In the genomic region with DNA sequence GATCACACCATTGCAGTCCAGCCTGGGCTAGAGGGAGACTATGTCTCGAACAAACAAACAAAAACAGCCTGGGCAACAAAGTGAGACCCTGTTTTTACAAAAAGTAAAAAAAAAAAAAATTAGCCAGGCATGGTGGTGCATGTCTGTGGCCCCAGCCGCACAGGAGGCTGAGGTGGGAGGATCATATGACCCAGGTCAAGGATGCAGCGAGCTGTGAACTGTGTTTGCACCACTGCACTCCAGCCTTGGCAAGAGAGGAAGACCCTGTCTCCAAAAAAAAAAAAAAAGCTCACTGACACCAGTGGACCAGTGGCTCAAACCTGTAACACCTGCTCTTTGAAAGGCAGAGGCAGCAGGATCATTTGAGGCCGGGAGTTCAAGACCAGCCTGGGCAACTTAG, we compare ENCODE assay signal across 19 cellular contexts. TPM values are rescaled to one million over a fixed set of nuclear protein-coding genes. Genes with fewer than 3 reads are reported as not detected.
DNase-seq lines count a peak whose midpoint lies in the region; ATAC-seq and TF ChIP-seq lines count a peak whose summit lies in the region.
"Had no signal": no experiment of that assay in that cellular context is flagged by ENCODE, and none has a peak within 500 bp of the region (broad histone marks: within the 10 kb centered on the region; RNA-seq: fewer than 3 reads in every experiment).

No MANE protein-coding gene starts in this region.

- H3K27me3 ChIP-seq in CD8-positive, alpha-beta memory T cell (ENCODE audit: insufficient read depth, low read length, poor library complexity, severe bottlenecking): no peaks in the 10 kb centered on the region
- H3K27me3 ChIP-seq in neural cell (ENCODE audit: insufficient read depth, low read depth, low read length): no peaks in the 10 kb centered on the region
- no peaks in the 10 kb centered on the region for H3K27me3 ChIP-seq in esophagus squamous epithelium

- no peak overlapping the region for H2AFZ ChIP-seq in neural cell (ENCODE audit: low read depth, low read length)
- H2AFZ ChIP-seq: PC-9 had no signal

- H3K9me2 ChIP-seq in neural cell (ENCODE audit: insufficient read depth, low read length): no peaks in the 10 kb centered on the region

- intact Hi-C loops in esophagus squamous epithelium (cut with DNase I): no loop called here

- CTCF ChIA-PET in activated CD8-positive, alpha-beta memory T cell treated with anti-CD3 and anti-CD28 coated beads, Interleukin-2, amount 10 ng/mL, durations not matched to agents 7 days and 5 days (lab: Charles Lee): interaction anchor here (1.0 to 2.0 kb wide), 10 partner anchors 12 to 418 kb away, joined by 3 to 53 read pairs (median 12); no protein-coding TSS in a partner anchor
- CTCF ChIA-PET in CD8-positive, alpha-beta memory T cell (lab: Charles Lee): interaction anchor here (1.3 to 2.2 kb wide), 11 partner anchors 43 to 189 kb away, joined by 3 to 43 read pairs (median 8); partner anchors contain the start of gene MGAT4A

- no peaks in the 10 kb centered on the region for H3F3A ChIP-seq in neural cell (ENCODE audit: insufficient read depth, low read length, poor library complexity, severe bottlenecking)

- TF ChIP-seq CTCF in neural cell (IDR thresholded peaks at IDR 0.05; ENCODE audit: poor library complexity, severe bottlenecking) (no peak), esophagus squamous epithelium (IDR thresholded peaks at IDR 0.05) (no peak)

- no peaks in the 10 kb centered on the region for H3K9me3 ChIP-seq in CD8-positive, alpha-beta memory T cell (ENCODE audit: low read length)
- H3K9me3 ChIP-seq in neural cell (ENCODE audit: low read length) (no peaks in the 10 kb centered on the region), esophagus squamous epithelium (no peaks in the 10 kb centered on the region)

- no peak for TF ChIP-seq POLR2A in esophagus squamous epithelium (IDR thresholded peaks at IDR 0.05)

- peaks cover 31% of the 10 kb centered on the region for H3K36me3 ChIP-seq in CD8-positive, alpha-beta memory T cell (ENCODE audit: insufficient read depth, low read length)
- H3K36me3 ChIP-seq in neural cell (ENCODE audit: insufficient read depth, low read length): no peaks in the 10 kb centered on the region
- H3K36me3 ChIP-seq in esophagus squamous epithelium: peaks cover 0 to 8% (median 0%) of the 10 kb centered on the region in 3 donors

- H3K4me3 ChIP-seq in CD8-positive, alpha-beta memory T cell (ENCODE audit: low read length): no peak overlapping the region
- H3K4me3 ChIP-seq in neural cell (ENCODE audit: low read length) (no peak overlapping the region), esophagus squamous epithelium (no peak overlapping the region)
- H3K4me3 ChIP-seq: PC-9 had no signal

- H3K27ac Mint-ChIP-seq in activated CD8-positive, alpha-beta memory T cell treated with anti-CD3 and anti-CD28 coated beads, Interleukin-2, amount 10 ng/mL, durations not matched to agents 7 days and 5 days: peak overlapping the region; percentile 64
- H3K27ac Mint-ChIP-seq in CD8-positive, alpha-beta memory T cell: peak overlapping the region; percentile 12 to 98 (median 82)
- H3K27ac Mint-ChIP-seq in central memory CD8-positive, alpha-beta T cell (ENCODE audit: low read depth): peak overlapping the region; percentile 98

- WGBS in esophagus squamous epithelium, 2 donors: 72 to 88% methylated on average over 4 of the region's 4 CpGs

- H3K4me1 ChIP-seq in CD8-positive, alpha-beta memory T cell (ENCODE audit: insufficient read depth, low read length): peaks cover 35% of the 10 kb centered on the region
- H3K4me1 ChIP-seq in esophagus squamous epithelium: peaks cover 0 to 6% (median 0%) of the 10 kb centered on the region in 3 donors

- no peak for TF ChIP-seq EP300 in neural cell (conservative IDR thresholded peaks at IDR 0.05; ENCODE audit: poor library complexity, severe bottlenecking)

- peak overlapping the region; percentile 63 for H3K9ac ChIP-seq in neural cell (ENCODE audit: low read length)

- no peak for TF ChIP-seq RAD21 in neural cell (conservative IDR thresholded peaks at IDR 0.05)

- no peak overlapping the region for H3K4me2 ChIP-seq in neural cell (ENCODE audit: low read length)
- H3K4me2 ChIP-seq: PC-9 had no signal

- H3K4me3 Mint-ChIP-seq in activated CD8-positive, alpha-beta memory T cell treated with anti-CD3 and anti-CD28 coated beads, Interleukin-2, amount 10 ng/mL, durations not matched to agents 7 days and 5 days: no peak overlapping the region
- no peak overlapping the region for H3K4me3 Mint-ChIP-seq in CD8-positive, alpha-beta memory T cell
- no peak overlapping the region for H3K4me3 Mint-ChIP-seq in central memory CD8-positive, alpha-beta T cell

- H3K4me1 Mint-ChIP-seq in activated CD8-positive, alpha-beta memory T cell treated with anti-CD3 and anti-CD28 coated beads, Interleukin-2, amount 10 ng/mL, durations not matched to agents 7 days and 5 days: peaks cover 54% of the 10 kb centered on the region
- peaks cover 44 to 77% (median 56%) of the 10 kb centered on the region in 3 donors for H3K4me1 Mint-ChIP-seq in CD8-positive, alpha-beta memory T cell
- H3K4me1 Mint-ChIP-seq in central memory CD8-positive, alpha-beta T cell: peaks cover 52% of the 10 kb centered on the region

- DNase-seq in activated CD8-positive, alpha-beta memory T cell treated with anti-CD3 and anti-CD28 coated beads, Interleukin-2, amount 10 ng/mL, durations not matched to agents 7 days and 5 days: no peak
- no peak for DNase-seq in activated CD8-positive, alpha-beta memory T cell treated with anti-CD3 and anti-CD28 coated beads, Interleukin-2, amount 50 U/mL, for 4 hours
- DNase-seq in CD8-positive, alpha-beta memory T cell: no peak
- DNase-seq in central memory CD8-positive, alpha-beta T cell (ENCODE audit: low spot score in 2 of 2): no peak
- no peak for DNase-seq in esophagus squamous epithelium (lab: John Stamatoyannopoulos, UW)
- DNase-seq: DMS53, KBM-7, NCI-H1105 treated with DMSO at 0.1 percent for 48 hours, NCI-H1694 treated with DMSO at 0.1 percent for 48 hours, NCI-H2107, NCI-H345, NCI-H524 treated with DMSO at 0.1 percent for 48 hours, PC-9, SIG-M5 had no signal

- peaks cover 52% of the 10 kb centered on the region for H3K36me3 Mint-ChIP-seq in activated CD8-positive, alpha-beta memory T cell treated with anti-CD3 and anti-CD28 coated beads, Interleukin-2, amount 10 ng/mL, durations not matched to agents 7 days and 5 days
- H3K36me3 Mint-ChIP-seq in CD8-positive, alpha-beta memory T cell: peaks cover 27 to 89% (median 29%) of the 10 kb centered on the region in 3 donors
- H3K36me3 Mint-ChIP-seq in central memory CD8-positive, alpha-beta T cell (ENCODE audit: insufficient read depth): peaks cover 66% of the 10 kb centered on the region

- no peaks in the 10 kb centered on the region for H4K20me1 ChIP-seq in neural cell (ENCODE audit: insufficient read depth)

- no peak for ATAC-seq in activated CD8-positive, alpha-beta memory T cell treated with anti-CD3 and anti-CD28 coated beads, Interleukin-2, amount 10 ng/mL, durations not matched to agents 7 days and 5 days
- no peak for ATAC-seq in central memory CD8-positive, alpha-beta T cell (replicated peaks; ENCODE audit: extremely low read depth, poor library complexity, severe bottlenecking)
- ATAC-seq in GM21737 (IDR thresholded peaks at IDR 0.05; ENCODE audit: unreplicated experiment) (no peak), HG03457 (IDR thresholded peaks at IDR 0.05; ENCODE audit: unreplicated experiment) (no peak)

- H3K27ac ChIP-seq in CD8-positive, alpha-beta memory T cell (ENCODE audit: low read depth, low read length): no peak overlapping the region
- no peak overlapping the region for H3K27ac ChIP-seq in neural cell (ENCODE audit: low read length)
- H3K27ac ChIP-seq in esophagus squamous epithelium: no peak overlapping the region
- H3K27ac ChIP-seq: 22Rv1, PC-9, RWPE1 had no signal

- H3K9me3 Mint-ChIP-seq in activated CD8-positive, alpha-beta memory T cell treated with anti-CD3 and anti-CD28 coated beads, Interleukin-2, amount 10 ng/mL, durations not matched to agents 7 days and 5 days (ENCODE audit: low read depth): peaks cover 4% of the 10 kb centered on the region
- H3K9me3 Mint-ChIP-seq in CD8-positive, alpha-beta memory T cell: peaks cover 9 to 15% (median 10%) of the 10 kb centered on the region in 5 donors
- H3K9me3 Mint-ChIP-seq in central memory CD8-positive, alpha-beta T cell: no peaks in the 10 kb centered on the region

- no peaks in the 10 kb centered on the region for H3K27me3 Mint-ChIP-seq in activated CD8-positive, alpha-beta memory T cell treated with anti-CD3 and anti-CD28 coated beads, Interleukin-2, amount 10 ng/mL, durations not matched to agents 7 days and 5 days
- H3K27me3 Mint-ChIP-seq in CD8-positive, alpha-beta memory T cell: no peaks in the 10 kb centered on the region
- no peaks in the 10 kb centered on the region for H3K27me3 Mint-ChIP-seq in central memory CD8-positive, alpha-beta T cell

- POLR2A ChIA-PET in CD8-positive, alpha-beta memory T cell (lab: Charles Lee): interaction anchor here (0.6 kb wide), 1 partner anchor 49 kb away, joined by 4 read pairs; no protein-coding TSS in a partner anchor

- H3K79me2 ChIP-seq in neural cell (replicated peaks; ENCODE audit: insufficient read depth, low read length): no peaks in the 10 kb centered on the region

RNA-seq across cellular contexts. Expression of gene UNC50, which starts 40.1 kb away (rescaled TPM):
- 10 to 100 TPM; 26.7 to 33.5 TPM for total RNA-seq in activated CD8-positive, alpha-beta memory T cell treated with anti-CD3 and anti-CD28 coated beads, Interleukin-2, amount 10 ng/mL, durations not matched to agents 7 days and 5 days
- total RNA-seq in CD8-positive, alpha-beta memory T cell: 10 to 100 TPM; 41.8 to 42.4 TPM
- 53.1 TPM for polyA plus RNA-seq in CD8-positive, alpha-beta memory T cell
- 111 and 123 TPM in 2 replicates for polyA plus RNA-seq in neural cell
- 49.9 and 64.0 TPM in 2 replicates for polyA minus RNA-seq in neural cell
- total RNA-seq in esophagus squamous epithelium: 10 to 100 TPM; 18.3 to 49.4 (median 36.3) TPM

RNA-seq across cellular contexts. Expression of gene COA5, which starts 40.1 kb away (rescaled TPM):
- 10 to 100 TPM; 22.2 to 26.0 TPM for total RNA-seq in activated CD8-positive, alpha-beta memory T cell treated with anti-CD3 and anti-CD28 coated beads, Interleukin-2, amount 10 ng/mL, durations not matched to agents 7 days and 5 days
- total RNA-seq in CD8-positive, alpha-beta memory T cell: 10 to 100 TPM; 26.7 to 29.2 TPM
- 31.2 TPM for polyA plus RNA-seq in CD8-positive, alpha-beta memory T cell
- polyA plus RNA-seq in neural cell: 160 and 165 TPM in 2 replicates
- 62.8 and 74.9 TPM in 2 replicates for polyA minus RNA-seq in neural cell
- 10 to 100 TPM; 15.5 to 37.8 (median 19.4) TPM for total RNA-seq in esophagus squamous epithelium
